ENCODE assay signal across 15 cellular contexts in genomic region chr2:191864623-191865521, GRCh38. TPM values are rescaled to one million over a fixed set of nuclear protein-coding genes. Genes with fewer than 3 reads are reported as not detected.
DNase-seq lines count a peak whose midpoint lies in the region; ATAC-seq and TF ChIP-seq lines count a peak whose summit lies in the region.
"Had no signal": no experiment of that assay in that cellular context is flagged by ENCODE, and none has a peak within 500 bp of the region (broad histone marks: within the 10 kb centered on the region; RNA-seq: fewer than 3 reads in every experiment).

No MANE protein-coding gene starts in this region.

- no peak for TF ChIP-seq CTCF in brain (conservative IDR thresholded peaks at IDR 0.05)

- ATAC-seq in right cardiac atrium = no peak
- no peak for ATAC-seq in Right ventricle myocardium inferior
- ATAC-seq in HG02571 (IDR thresholded peaks at IDR 0.05; ENCODE audit: unreplicated experiment) = no peak
- ATAC-seq: naive thymus-derived CD8-positive, alpha-beta T cell; upper lobe of right lung had no signal

- peaks cover 25% of the 10 kb centered on the region for H3K4me1 Mint-ChIP-seq in brain
- H3K4me1 Mint-ChIP-seq: activated B cell treated with CpG ODN at 0.5 μM for 24 hours; naive thymus-derived CD8-positive, alpha-beta T cell had no signal

- H3K9me3 ChIP-seq in right cardiac atrium (ENCODE audit: control insufficient read depth, low read length) = no peaks in the 10 kb centered on the region
- H3K9me3 ChIP-seq in HAP-1 = no peaks in the 10 kb centered on the region
- H3K9me3 ChIP-seq: upper lobe of right lung had no signal

- H3K36me3 ChIP-seq in HAP-1 (replicated peaks) = no peaks in the 10 kb centered on the region
- H3K36me3 ChIP-seq: upper lobe of right lung had no signal

- H3K27ac Mint-ChIP-seq in brain = peak overlapping the region in 3 of 5 experiments; percentile 4 to 60 (median 56)
- H3K27ac Mint-ChIP-seq: activated B cell treated with CpG ODN at 0.5 μM for 24 hours; naive thymus-derived CD8-positive, alpha-beta T cell had no signal

- WGBS in right cardiac atrium = 66% methylated on average over 8 of the region's 8 CpGs

- H3K27me3 ChIP-seq in right cardiac atrium (ENCODE audit: control insufficient read depth, insufficient read depth) (no peaks in the 10 kb centered on the region), HAP-1 (ENCODE audit: low read depth) (no peaks in the 10 kb centered on the region)
- H3K27me3 ChIP-seq: upper lobe of right lung had no signal

- in situ Hi-C loops in HAP-1 (cut with MboI; ENCODE audit: low sequenced_read_pairs) = no loop called here

- H3K27ac ChIP-seq in right cardiac atrium (ENCODE audit: low read length) = peak overlapping the region; percentile 42

- H3K4me3 ChIP-seq in right cardiac atrium (ENCODE audit: low read length) (no peak overlapping the region), HAP-1 (no peak overlapping the region)
- H3K4me3 ChIP-seq: upper lobe of right lung had no signal

- DNase-seq in right cardiac atrium (no peak), Right ventricle myocardium inferior (ENCODE audit: missing footprints) (no peak), iris pigment epithelial cell (ENCODE audit: low read depth) (peak; percentile 73), HAP-1 (ENCODE audit: low spot score in 2 of 2) (no peak), COR-L47 (lab: John Stamatoyannopoulos, UW) (no peak)
- DNase-seq in activated CD8-positive, alpha-beta memory T cell treated with anti-CD3 and anti-CD28 coated beads, Interleukin-2, amount 50 U/mL, for 48 hours = no peak
- DNase-seq: activated B cell treated with CpG ODN at 0.5 μM for 24 hours; DND-41; MM.1S; naive thymus-derived CD8-positive, alpha-beta T cell; NCI-H510A treated with DMSO at 0.1 percent for 48 hours; SIG-M5; upper lobe of right lung had no signal

- intact Hi-C loops in right cardiac atrium (cut with DNase I) = no loop called here
- intact Hi-C loops in Right ventricle myocardium inferior (cut with DNase I) = loop anchor here (5.0 kb wide), 1 partner anchor 162 kb away; no protein-coding TSS in a partner anchor

- H3K4me3 Mint-ChIP-seq in brain = no peak overlapping the region
- H3K4me3 Mint-ChIP-seq: activated B cell treated with CpG ODN at 0.5 μM for 24 hours; naive thymus-derived CD8-positive, alpha-beta T cell had no signal

- H3K27me3 Mint-ChIP-seq in brain = no peaks in the 10 kb centered on the region

- H3K4me1 ChIP-seq in right cardiac atrium (ENCODE audit: control insufficient read depth, insufficient read depth, low read length) (peaks cover 12% of the 10 kb centered on the region), HAP-1 (no peaks in the 10 kb centered on the region; the same call in 1 of the 2 replicates)

- no peaks in the 10 kb centered on the region for H3K36me3 Mint-ChIP-seq in brain
- H3K36me3 Mint-ChIP-seq: naive thymus-derived CD8-positive, alpha-beta T cell had no signal

- H3K9me3 Mint-ChIP-seq in brain = peaks cover 0 to 5% (median 0%) of the 10 kb centered on the region in 5 experiments

RNA-seq across cellular contexts. Expression of gene CAVIN2, which starts 18.0 kb away (rescaled TPM):
- total RNA-seq in right cardiac atrium (100 to 1,000 TPM in 3 of 4 donors, 10 to 100 TPM in 1; 97.9 to 128 (median 119) TPM), Right ventricle myocardium inferior (109 TPM)
- polyA plus RNA-seq in right cardiac atrium (76.0 TPM), brain (ENCODE audit: insufficient read depth, low read depth, low replicate concordance) (7.8 TPM)
- total RNA-seq: activated B cell treated with CpG ODN at 0.5 μM for 24 hours; naive thymus-derived CD8-positive, alpha-beta T cell had no signal
- polyA plus RNA-seq: naive thymus-derived CD8-positive, alpha-beta T cell had no signal
